ENCODE assay signal across 17 cellular contexts in the genomic region with DNA sequence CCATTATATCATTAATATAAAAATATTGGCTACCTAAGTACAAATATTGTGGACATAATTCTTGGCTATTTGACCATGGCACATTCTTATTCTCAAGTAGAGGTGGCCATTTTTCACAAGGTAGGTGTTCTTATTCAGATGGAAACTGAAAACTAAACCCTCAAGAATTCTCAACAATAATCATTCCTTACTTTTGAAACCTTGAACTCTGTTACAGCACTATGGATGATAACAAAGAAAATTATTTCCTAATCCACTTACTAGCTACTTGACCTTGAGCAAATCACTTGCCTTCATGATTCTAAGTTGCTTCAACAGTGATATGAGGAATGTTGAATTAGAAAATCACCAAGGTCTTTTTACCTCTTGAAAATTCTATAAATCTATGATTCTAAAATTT.
DNase-seq lines count a peak whose midpoint lies in the region; ATAC-seq and TF ChIP-seq lines count a peak whose summit lies in the region.
"Had no signal": no experiment of that assay in that cellular context is flagged by ENCODE, and none has a peak within 500 bp of the region (broad histone marks: within the 10 kb centered on the region; RNA-seq: fewer than 3 reads in every experiment).

No MANE protein-coding gene starts in this region.

- intact Hi-C loops in left lung (cut with DNase I), result no loop called here

- peaks cover 34% of the 10 kb centered on the region for H3F3A ChIP-seq in SK-N-SH (replicated peaks; ENCODE audit: insufficient read depth)

- no peak overlapping the region for H3K4me2 ChIP-seq in SK-N-SH

- H3K4me3 ChIP-seq in SK-N-SH (ENCODE audit: low read depth in 2 of 2, low read length in 1 of 2) (no peak overlapping the region), left lung (no peak overlapping the region)
- H3K4me3 ChIP-seq: GM23248, K562 had no signal

- no peak for TF ChIP-seq EP300 in SK-N-SH (IDR thresholded peaks at IDR 0.05; ENCODE audit: borderline replicate concordance in 1 of 2, low read depth in 1 of 2, low read length in 1 of 2)

- CTCF ChIA-PET in SK-N-SH (lab: Yijun Ruan, JAX), result interaction anchor here (1.2 kb wide), 1 partner anchor 430 kb away, joined by 5 read pairs; no protein-coding TSS in a partner anchor

- no peak for ATAC-seq in SK-N-SH treated with all-trans-retinoic acid at 6 μM for 48 hours
- peak; percentile 51 for ATAC-seq in left lung
- ATAC-seq: K562 had no signal

- no peaks in the 10 kb centered on the region for H4K20me1 ChIP-seq in SK-N-SH (ENCODE audit: insufficient read depth)

- no peaks in the 10 kb centered on the region for H3K9me2 ChIP-seq in SK-N-SH

- TF ChIP-seq CTCF in SK-N-SH (IDR thresholded peaks at IDR 0.05), result no peak
- no peak for TF ChIP-seq CTCF in left lung (IDR thresholded peaks at IDR 0.05)

- no peak for TF ChIP-seq RAD21 in SK-N-SH (IDR thresholded peaks at IDR 0.05; ENCODE audit: low read length)

- H3K4me1 ChIP-seq in SK-N-SH (ENCODE audit: control insufficient read depth in 1 of 2, insufficient read depth in 2 of 2, low read depth in 1 of 2, low read length in 1 of 2) (peaks cover 0 to 23% of the 10 kb centered on the region in 2 experiments; a peak in 2 of 4 replicates), left lung (no peaks in the 10 kb centered on the region)

- no peak overlapping the region for H3K9ac ChIP-seq in SK-N-SH
- H3K9ac ChIP-seq: GM23248 had no signal

- 0 out of 2 replicates have a peak overlapping the region, but pooled peaks have one; percentile 0 for H2AFZ ChIP-seq in SK-N-SH (ENCODE audit: low read depth)
- H2AFZ ChIP-seq: GM23248 had no signal

- DNase-seq in SK-N-SH (no peak), amniotic epithelial cell (ENCODE audit: low read depth) (peak; percentile 66), left lung (no peak), H4 (ENCODE audit: low spot score) (no peak), C1 segment of cervical spinal cord (lab: John Stamatoyannopoulos, UW) (no peak)
- DNase-seq: ACHN; AML-193; CD4-positive, alpha-beta memory T cell; DMS 273 treated with DMSO at 0.1 percent for 48 hours; DMS53; DND-41; EL; GM23248; HCEC 1CT; IMR-90 had no signal

- H3K9me3 ChIP-seq in SK-N-SH (no peaks in the 10 kb centered on the region), left lung (no peaks in the 10 kb centered on the region)

- POLR2A ChIA-PET in SK-N-SH (lab: Yijun Ruan, JAX), result no interaction called here

- no peaks in the 10 kb centered on the region for H3K79me2 ChIP-seq in SK-N-SH (ENCODE audit: insufficient read depth)

- H3K36me3 ChIP-seq in SK-N-SH (replicated peaks in 1 of 2; ENCODE audit: control insufficient read depth in 1 of 2, insufficient read depth in 2 of 2, low read length in 1 of 2) (no peaks in the 10 kb centered on the region), left lung (no peaks in the 10 kb centered on the region)

- H3K27me3 ChIP-seq in SK-N-SH (ENCODE audit: insufficient read depth), result no peaks in the 10 kb centered on the region
- no peaks in the 10 kb centered on the region for H3K27me3 ChIP-seq in left lung

- H3K27ac ChIP-seq in SK-N-SH (ENCODE audit: low read depth in 2 of 2, low read length in 1 of 2) (no peak overlapping the region), left lung (no peak overlapping the region)
- H3K27ac ChIP-seq: GM23248 had no signal

TF ChIP-seq in SK-N-SH, 30 proteins besides CTCF, POLR2A, EP300 and RAD21 (continues in another document):
- TF ChIP-seq, protein P1, sequence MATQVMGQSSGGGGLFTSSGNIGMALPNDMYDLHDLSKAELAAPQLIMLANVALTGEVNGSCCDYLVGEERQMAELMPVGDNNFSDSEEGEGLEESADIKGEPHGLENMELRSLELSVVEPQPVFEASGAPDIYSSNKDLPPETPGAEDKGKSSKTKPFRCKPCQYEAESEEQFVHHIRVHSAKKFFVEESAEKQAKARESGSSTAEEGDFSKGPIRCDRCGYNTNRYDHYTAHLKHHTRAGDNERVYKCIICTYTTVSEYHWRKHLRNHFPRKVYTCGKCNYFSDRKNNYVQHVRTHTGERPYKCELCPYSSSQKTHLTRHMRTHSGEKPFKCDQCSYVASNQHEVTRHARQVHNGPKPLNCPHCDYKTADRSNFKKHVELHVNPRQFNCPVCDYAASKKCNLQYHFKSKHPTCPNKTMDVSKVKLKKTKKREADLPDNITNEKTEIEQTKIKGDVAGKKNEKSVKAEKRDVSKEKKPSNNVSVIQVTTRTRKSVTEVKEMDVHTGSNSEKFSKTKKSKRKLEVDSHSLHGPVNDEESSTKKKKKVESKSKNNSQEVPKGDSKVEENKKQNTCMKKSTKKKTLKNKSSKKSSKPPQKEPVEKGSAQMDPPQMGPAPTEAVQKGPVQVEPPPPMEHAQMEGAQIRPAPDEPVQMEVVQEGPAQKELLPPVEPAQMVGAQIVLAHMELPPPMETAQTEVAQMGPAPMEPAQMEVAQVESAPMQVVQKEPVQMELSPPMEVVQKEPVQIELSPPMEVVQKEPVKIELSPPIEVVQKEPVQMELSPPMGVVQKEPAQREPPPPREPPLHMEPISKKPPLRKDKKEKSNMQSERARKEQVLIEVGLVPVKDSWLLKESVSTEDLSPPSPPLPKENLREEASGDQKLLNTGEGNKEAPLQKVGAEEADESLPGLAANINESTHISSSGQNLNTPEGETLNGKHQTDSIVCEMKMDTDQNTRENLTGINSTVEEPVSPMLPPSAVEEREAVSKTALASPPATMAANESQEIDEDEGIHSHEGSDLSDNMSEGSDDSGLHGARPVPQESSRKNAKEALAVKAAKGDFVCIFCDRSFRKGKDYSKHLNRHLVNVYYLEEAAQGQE (IDR thresholded peaks at IDR 0.05; ENCODE audit: low read depth, low read length), result no peak
- no peak for TF ChIP-seq NRF1 (IDR thresholded peaks at IDR 0.05; ENCODE audit: low read depth, low read length)
- TF ChIP-seq MEF2A (IDR thresholded peaks at IDR 0.05; ENCODE audit: borderline replicate concordance, low read depth), result no peak
- no peak for TF ChIP-seq GABPA (IDR thresholded peaks at IDR 0.05; ENCODE audit: low read depth)
- TF ChIP-seq TEAD4 (IDR thresholded peaks at IDR 0.05; ENCODE audit: borderline replicate concordance, insufficient read depth), result no peak
- TF ChIP-seq, protein P2, sequence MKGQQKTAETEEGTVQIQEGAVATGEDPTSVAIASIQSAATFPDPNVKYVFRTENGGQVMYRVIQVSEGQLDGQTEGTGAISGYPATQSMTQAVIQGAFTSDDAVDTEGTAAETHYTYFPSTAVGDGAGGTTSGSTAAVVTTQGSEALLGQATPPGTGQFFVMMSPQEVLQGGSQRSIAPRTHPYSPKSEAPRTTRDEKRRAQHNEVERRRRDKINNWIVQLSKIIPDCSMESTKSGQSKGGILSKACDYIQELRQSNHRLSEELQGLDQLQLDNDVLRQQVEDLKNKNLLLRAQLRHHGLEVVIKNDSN (IDR thresholded peaks at IDR 0.05; ENCODE audit: borderline replicate concordance, low read depth), result no peak

TF ChIP-seq in SK-N-SH treated with all-trans-retinoic acid at 6 μM for 48 hours, 23 proteins besides CTCF, POLR2A, EP300 and RAD21 (continues in another document):
- TF ChIP-seq ZNF565 (CRISPR knock-in tag; conservative IDR thresholded peaks at IDR 0.05; ENCODE audit: low read depth), result no peak
- TF ChIP-seq TOX (CRISPR knock-in tag; IDR thresholded peaks at IDR 0.05; ENCODE audit: borderline replicate concordance), result no peak
- no peak for TF ChIP-seq CSDC2 (CRISPR knock-in tag; IDR thresholded peaks at IDR 0.05)
- TF ChIP-seq ZNF70 (CRISPR knock-in tag; IDR thresholded peaks at IDR 0.05), result no peak
- no peak for TF ChIP-seq BACH2 (CRISPR knock-in tag; IDR thresholded peaks at IDR 0.05; ENCODE audit: borderline replicate concordance)
- no peak for TF ChIP-seq RARB (CRISPR knock-in tag; IDR thresholded peaks at IDR 0.05)
- no peak for TF ChIP-seq ZNF8 (CRISPR knock-in tag; IDR thresholded peaks at IDR 0.05)
- TF ChIP-seq, protein P3, sequence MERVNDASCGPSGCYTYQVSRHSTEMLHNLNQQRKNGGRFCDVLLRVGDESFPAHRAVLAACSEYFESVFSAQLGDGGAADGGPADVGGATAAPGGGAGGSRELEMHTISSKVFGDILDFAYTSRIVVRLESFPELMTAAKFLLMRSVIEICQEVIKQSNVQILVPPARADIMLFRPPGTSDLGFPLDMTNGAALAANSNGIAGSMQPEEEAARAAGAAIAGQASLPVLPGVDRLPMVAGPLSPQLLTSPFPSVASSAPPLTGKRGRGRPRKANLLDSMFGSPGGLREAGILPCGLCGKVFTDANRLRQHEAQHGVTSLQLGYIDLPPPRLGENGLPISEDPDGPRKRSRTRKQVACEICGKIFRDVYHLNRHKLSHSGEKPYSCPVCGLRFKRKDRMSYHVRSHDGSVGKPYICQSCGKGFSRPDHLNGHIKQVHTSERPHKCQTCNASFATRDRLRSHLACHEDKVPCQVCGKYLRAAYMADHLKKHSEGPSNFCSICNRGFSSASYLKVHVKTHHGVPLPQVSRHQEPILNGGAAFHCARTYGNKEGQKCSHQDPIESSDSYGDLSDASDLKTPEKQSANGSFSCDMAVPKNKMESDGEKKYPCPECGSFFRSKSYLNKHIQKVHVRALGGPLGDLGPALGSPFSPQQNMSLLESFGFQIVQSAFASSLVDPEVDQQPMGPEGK (CRISPR knock-in tag; IDR thresholded peaks at IDR 0.05; ENCODE audit: borderline replicate concordance), result no peak
- TF ChIP-seq TCF4 (CRISPR knock-in tag; IDR thresholded peaks at IDR 0.05; ENCODE audit: borderline replicate concordance), result no peak
- TF ChIP-seq PPARA (CRISPR knock-in tag; IDR thresholded peaks at IDR 0.05; ENCODE audit: borderline replicate concordance), result no peak
- TF ChIP-seq, protein P4, sequence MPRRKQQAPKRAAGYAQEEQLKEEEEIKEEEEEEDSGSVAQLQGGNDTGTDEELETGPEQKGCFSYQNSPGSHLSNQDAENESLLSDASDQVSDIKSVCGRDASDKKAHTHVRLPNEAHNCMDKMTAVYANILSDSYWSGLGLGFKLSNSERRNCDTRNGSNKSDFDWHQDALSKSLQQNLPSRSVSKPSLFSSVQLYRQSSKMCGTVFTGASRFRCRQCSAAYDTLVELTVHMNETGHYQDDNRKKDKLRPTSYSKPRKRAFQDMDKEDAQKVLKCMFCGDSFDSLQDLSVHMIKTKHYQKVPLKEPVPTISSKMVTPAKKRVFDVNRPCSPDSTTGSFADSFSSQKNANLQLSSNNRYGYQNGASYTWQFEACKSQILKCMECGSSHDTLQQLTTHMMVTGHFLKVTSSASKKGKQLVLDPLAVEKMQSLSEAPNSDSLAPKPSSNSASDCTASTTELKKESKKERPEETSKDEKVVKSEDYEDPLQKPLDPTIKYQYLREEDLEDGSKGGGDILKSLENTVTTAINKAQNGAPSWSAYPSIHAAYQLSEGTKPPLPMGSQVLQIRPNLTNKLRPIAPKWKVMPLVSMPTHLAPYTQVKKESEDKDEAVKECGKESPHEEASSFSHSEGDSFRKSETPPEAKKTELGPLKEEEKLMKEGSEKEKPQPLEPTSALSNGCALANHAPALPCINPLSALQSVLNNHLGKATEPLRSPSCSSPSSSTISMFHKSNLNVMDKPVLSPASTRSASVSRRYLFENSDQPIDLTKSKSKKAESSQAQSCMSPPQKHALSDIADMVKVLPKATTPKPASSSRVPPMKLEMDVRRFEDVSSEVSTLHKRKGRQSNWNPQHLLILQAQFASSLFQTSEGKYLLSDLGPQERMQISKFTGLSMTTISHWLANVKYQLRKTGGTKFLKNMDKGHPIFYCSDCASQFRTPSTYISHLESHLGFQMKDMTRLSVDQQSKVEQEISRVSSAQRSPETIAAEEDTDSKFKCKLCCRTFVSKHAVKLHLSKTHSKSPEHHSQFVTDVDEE (CRISPR knock-in tag; IDR thresholded peaks at IDR 0.05), result no peak
